ENCODE assay signal across 1 cellular context in the genomic region with DNA sequence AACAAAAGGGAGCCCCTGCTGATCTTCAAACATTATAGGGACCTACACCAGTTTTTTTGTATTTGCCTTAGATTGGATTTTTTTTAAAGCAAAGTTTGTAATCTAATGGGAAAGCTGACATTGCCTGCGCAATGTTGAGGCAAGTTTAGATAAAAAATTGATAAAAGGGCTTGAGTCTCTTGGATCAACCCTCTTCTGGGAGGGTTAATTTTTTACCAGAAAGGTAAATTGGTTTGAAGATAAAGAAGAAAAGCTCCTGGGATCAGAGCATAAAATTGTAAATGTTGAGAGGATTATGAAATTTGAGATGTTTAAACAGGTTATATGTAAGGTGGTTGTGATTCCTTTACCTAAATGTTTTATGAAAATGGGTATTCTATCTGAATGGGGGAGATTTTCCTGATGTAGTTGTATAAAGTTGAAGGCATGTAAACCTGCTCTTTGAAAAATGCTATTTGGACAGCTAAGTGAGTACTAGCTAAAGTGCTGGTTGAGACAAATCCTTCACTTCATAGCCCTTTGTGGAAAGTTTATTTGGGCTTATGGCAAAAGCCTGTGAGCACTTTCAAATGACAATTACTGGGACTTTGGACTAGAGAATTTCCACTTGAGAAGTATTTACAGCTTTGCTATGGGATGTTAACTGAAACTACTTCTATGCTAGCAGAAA.
TF ChIP-seq lines count a peak whose summit lies in the region.

No MANE protein-coding gene starts in this region.

TF ChIP-seq in K562, 482 proteins besides CTCF, POLR2A, EP300 and RAD21 (continued from another document):
- TF ChIP-seq, protein P1, sequence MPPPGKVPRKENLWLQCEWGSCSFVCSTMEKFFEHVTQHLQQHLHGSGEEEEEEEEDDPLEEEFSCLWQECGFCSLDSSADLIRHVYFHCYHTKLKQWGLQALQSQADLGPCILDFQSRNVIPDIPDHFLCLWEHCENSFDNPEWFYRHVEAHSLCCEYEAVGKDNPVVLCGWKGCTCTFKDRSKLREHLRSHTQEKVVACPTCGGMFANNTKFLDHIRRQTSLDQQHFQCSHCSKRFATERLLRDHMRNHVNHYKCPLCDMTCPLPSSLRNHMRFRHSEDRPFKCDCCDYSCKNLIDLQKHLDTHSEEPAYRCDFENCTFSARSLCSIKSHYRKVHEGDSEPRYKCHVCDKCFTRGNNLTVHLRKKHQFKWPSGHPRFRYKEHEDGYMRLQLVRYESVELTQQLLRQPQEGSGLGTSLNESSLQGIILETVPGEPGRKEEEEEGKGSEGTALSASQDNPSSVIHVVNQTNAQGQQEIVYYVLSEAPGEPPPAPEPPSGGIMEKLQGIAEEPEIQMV (tag; conservative IDR thresholded peaks at IDR 0.05; ENCODE audit: low read depth) = no peak
- TF ChIP-seq BCL6 (CRISPR knock-in tag; IDR thresholded peaks at IDR 0.05) (no peak), PTBP1 (IDR thresholded peaks at IDR 0.05; ENCODE audit: low read depth, low read length) (no peak), RBM22 (IDR thresholded peaks at IDR 0.05; ENCODE audit: low read depth, low read length, poor library complexity, severe bottlenecking) (no peak), FOXP1 (CRISPR knock-in tag; IDR thresholded peaks at IDR 0.05) (no peak), HDAC8 (tag; IDR thresholded peaks at IDR 0.05) (no peak), POLR3A (IDR thresholded peaks at IDR 0.05; ENCODE audit: borderline replicate concordance, extremely low read depth, insufficient read depth, insufficient read length) (no peak), ZNF436 (CRISPR knock-in tag; IDR thresholded peaks at IDR 0.05) (no peak), SRSF7 (optimal IDR thresholded peaks at IDR 0.05; ENCODE audit: low read depth, low read length) (no peak), LCOR (CRISPR knock-in tag; IDR thresholded peaks at IDR 0.05) (no peak)
- TF ChIP-seq, protein P2, sequence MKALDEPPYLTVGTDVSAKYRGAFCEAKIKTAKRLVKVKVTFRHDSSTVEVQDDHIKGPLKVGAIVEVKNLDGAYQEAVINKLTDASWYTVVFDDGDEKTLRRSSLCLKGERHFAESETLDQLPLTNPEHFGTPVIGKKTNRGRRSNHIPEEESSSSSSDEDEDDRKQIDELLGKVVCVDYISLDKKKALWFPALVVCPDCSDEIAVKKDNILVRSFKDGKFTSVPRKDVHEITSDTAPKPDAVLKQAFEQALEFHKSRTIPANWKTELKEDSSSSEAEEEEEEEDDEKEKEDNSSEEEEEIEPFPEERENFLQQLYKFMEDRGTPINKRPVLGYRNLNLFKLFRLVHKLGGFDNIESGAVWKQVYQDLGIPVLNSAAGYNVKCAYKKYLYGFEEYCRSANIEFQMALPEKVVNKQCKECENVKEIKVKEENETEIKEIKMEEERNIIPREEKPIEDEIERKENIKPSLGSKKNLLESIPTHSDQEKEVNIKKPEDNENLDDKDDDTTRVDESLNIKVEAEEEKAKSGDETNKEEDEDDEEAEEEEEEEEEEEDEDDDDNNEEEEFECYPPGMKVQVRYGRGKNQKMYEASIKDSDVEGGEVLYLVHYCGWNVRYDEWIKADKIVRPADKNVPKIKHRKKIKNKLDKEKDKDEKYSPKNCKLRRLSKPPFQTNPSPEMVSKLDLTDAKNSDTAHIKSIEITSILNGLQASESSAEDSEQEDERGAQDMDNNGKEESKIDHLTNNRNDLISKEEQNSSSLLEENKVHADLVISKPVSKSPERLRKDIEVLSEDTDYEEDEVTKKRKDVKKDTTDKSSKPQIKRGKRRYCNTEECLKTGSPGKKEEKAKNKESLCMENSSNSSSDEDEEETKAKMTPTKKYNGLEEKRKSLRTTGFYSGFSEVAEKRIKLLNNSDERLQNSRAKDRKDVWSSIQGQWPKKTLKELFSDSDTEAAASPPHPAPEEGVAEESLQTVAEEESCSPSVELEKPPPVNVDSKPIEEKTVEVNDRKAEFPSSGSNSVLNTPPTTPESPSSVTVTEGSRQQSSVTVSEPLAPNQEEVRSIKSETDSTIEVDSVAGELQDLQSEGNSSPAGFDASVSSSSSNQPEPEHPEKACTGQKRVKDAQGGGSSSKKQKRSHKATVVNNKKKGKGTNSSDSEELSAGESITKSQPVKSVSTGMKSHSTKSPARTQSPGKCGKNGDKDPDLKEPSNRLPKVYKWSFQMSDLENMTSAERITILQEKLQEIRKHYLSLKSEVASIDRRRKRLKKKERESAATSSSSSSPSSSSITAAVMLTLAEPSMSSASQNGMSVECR (CRISPR knock-in tag; IDR thresholded peaks at IDR 0.05) = no peak
- TF ChIP-seq, protein P3, sequence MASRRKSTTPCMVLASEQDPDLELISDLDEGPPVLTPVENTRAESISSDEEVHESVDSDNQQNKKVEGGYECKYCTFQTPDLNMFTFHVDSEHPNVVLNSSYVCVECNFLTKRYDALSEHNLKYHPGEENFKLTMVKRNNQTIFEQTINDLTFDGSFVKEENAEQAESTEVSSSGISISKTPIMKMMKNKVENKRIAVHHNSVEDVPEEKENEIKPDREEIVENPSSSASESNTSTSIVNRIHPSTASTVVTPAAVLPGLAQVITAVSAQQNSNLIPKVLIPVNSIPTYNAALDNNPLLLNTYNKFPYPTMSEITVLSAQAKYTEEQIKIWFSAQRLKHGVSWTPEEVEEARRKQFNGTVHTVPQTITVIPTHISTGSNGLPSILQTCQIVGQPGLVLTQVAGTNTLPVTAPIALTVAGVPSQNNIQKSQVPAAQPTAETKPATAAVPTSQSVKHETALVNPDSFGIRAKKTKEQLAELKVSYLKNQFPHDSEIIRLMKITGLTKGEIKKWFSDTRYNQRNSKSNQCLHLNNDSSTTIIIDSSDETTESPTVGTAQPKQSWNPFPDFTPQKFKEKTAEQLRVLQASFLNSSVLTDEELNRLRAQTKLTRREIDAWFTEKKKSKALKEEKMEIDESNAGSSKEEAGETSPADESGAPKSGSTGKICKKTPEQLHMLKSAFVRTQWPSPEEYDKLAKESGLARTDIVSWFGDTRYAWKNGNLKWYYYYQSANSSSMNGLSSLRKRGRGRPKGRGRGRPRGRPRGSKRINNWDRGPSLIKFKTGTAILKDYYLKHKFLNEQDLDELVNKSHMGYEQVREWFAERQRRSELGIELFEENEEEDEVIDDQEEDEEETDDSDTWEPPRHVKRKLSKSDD (conservative IDR thresholded peaks at IDR 0.05; ENCODE audit: low read length) = no peak
